In genomic region chr3:20141306-20141705, GRCh38 we compare ENCODE assay signal across 19 cellular contexts. TPM values are rescaled to one million over a fixed set of nuclear protein-coding genes. Genes with fewer than 3 reads are reported as not detected.
DNase-seq lines count a peak whose midpoint lies in the region; ATAC-seq and TF ChIP-seq lines count a peak whose summit lies in the region.
"Had no signal": no experiment of that assay in that cellular context is flagged by ENCODE, and none has a peak within 500 bp of the region (broad histone marks: within the 10 kb centered on the region; RNA-seq: fewer than 3 reads in every experiment).

No MANE protein-coding gene starts in this region.

- no peak overlapping the region for H3K27ac Mint-ChIP-seq in activated CD8-positive, alpha-beta memory T cell treated with anti-CD3 and anti-CD28 coated beads, Interleukin-2, amount 10 ng/mL, durations not matched to agents 7 days and 5 days
- H3K27ac Mint-ChIP-seq: stimulated activated memory B cell treated with anti-CD40 and anti-IgM and Interleukin-4, amounts not matched to agents 10 μg/mL and 1 μg/mL and 100 μg/mL, for 72 hours had no signal

- ATAC-seq in sciatic nerve = peak; percentile 84
- no peak for ATAC-seq in activated CD8-positive, alpha-beta memory T cell treated with anti-CD3 and anti-CD28 coated beads, Interleukin-2, amount 10 ng/mL, durations not matched to agents 7 days and 5 days
- ATAC-seq: natural killer cell treated with Interleukin-12 subunit alpha and Interleukin-12 subunit beta and Interleukin-15 and Interleukin-18, amount 100 ng/mL, for 72 hours; stimulated activated memory B cell treated with anti-CD40 and anti-IgM and Interleukin-4, amounts not matched to agents 10 μg/mL and 1 μg/mL and 100 μg/mL, for 72 hours had no signal

- no peak overlapping the region for H3K9ac ChIP-seq in HUES64 (ENCODE audit: low read depth, low read length)

- peaks cover 15% of the 10 kb centered on the region; the same call in 1 of the 2 replicates for H3K4me1 ChIP-seq in HUES64 (ENCODE audit: insufficient read depth, low read length)

- no peaks in the 10 kb centered on the region for H3K27me3 ChIP-seq in HUES64 (ENCODE audit: insufficient read depth, low read length)
- H3K27me3 ChIP-seq: hepatocyte had no signal

- H3K9me3 ChIP-seq in HUES64 (ENCODE audit: insufficient read depth, low read depth, low read length) = no peaks in the 10 kb centered on the region

- peaks cover 61% of the 10 kb centered on the region for H3K36me3 Mint-ChIP-seq in activated CD8-positive, alpha-beta memory T cell treated with anti-CD3 and anti-CD28 coated beads, Interleukin-2, amount 10 ng/mL, durations not matched to agents 7 days and 5 days

- no peak overlapping the region for H3K4me3 Mint-ChIP-seq in activated CD8-positive, alpha-beta memory T cell treated with anti-CD3 and anti-CD28 coated beads, Interleukin-2, amount 10 ng/mL, durations not matched to agents 7 days and 5 days
- H3K4me3 Mint-ChIP-seq: CD4-positive, alpha-beta memory T cell; natural killer cell treated with Interleukin-12 subunit alpha and Interleukin-12 subunit beta and Interleukin-15 and Interleukin-18, amount 100 ng/mL, for 72 hours; stimulated activated memory B cell treated with anti-CD40 and anti-IgM and Interleukin-4, amounts not matched to agents 10 μg/mL and 1 μg/mL and 100 μg/mL, for 72 hours had no signal

- no peaks in the 10 kb centered on the region for H3K36me3 ChIP-seq in HUES64 (ENCODE audit: insufficient read depth, low read length)

- H3K4me1 Mint-ChIP-seq in activated CD8-positive, alpha-beta memory T cell treated with anti-CD3 and anti-CD28 coated beads, Interleukin-2, amount 10 ng/mL, durations not matched to agents 7 days and 5 days = peaks cover 2% of the 10 kb centered on the region
- H3K4me1 Mint-ChIP-seq: stimulated activated memory B cell treated with anti-CD40 and anti-IgM and Interleukin-4, amounts not matched to agents 10 μg/mL and 1 μg/mL and 100 μg/mL, for 72 hours had no signal

- DNase-seq in iris pigment epithelial cell (ENCODE audit: low read depth) (peak; percentile 4), sciatic nerve (ENCODE audit: low spot score) (no peak), DMS79 (lab: John Stamatoyannopoulos, UW) (no peak), GM10266 (ENCODE audit: extremely low spot score) (no peak)
- no peak for DNase-seq in activated naive CD4-positive, alpha-beta T cell treated with anti-CD3 and anti-CD28 coated beads, Interleukin-2, amount 50 U/mL, for 16 hours
- DNase-seq in activated CD8-positive, alpha-beta memory T cell treated with anti-CD3 and anti-CD28 coated beads, Interleukin-2, amount 10 ng/mL, durations not matched to agents 7 days and 5 days = no peak
- DNase-seq: activated CD4-positive, alpha-beta T cell treated with anti-CD3 and anti-CD28 coated beads for 4 hours; CD4-positive, alpha-beta memory T cell; DMS79 treated with DMSO at 0.1 percent for 48 hours; KBM-7; NCI-H2029 treated with DMSO at 0.1 percent for 48 hours; NK-92 treated with Interleukin-12 subunit alpha and Interleukin-12 subunit beta, amount 100 ng/mL, for 24 hours; stimulated activated CD4-positive, alpha-beta T cell treated with anti-CD3 and anti-CD28 coated beads, Interleukin-15, amount 100 ng/mL, for 24 hours; T1000 had no signal

- WGBS in HUES64 = 86% methylated on average over 2 of the region's 2 CpGs

- intact Hi-C loops in sciatic nerve (cut with DNase I) = no loop called here

- CTCF ChIA-PET in activated CD8-positive, alpha-beta memory T cell treated with anti-CD3 and anti-CD28 coated beads, Interleukin-2, amount 10 ng/mL, durations not matched to agents 7 days and 5 days (lab: Charles Lee) = interaction anchor here (1.0 kb wide), 1 partner anchor 13 kb away, joined by 3 read pairs; no protein-coding TSS in a partner anchor

- no peak for TF ChIP-seq CTCF in GM10266 (IDR thresholded peaks at IDR 0.05; ENCODE audit: control insufficient read depth, insufficient read depth, low read depth, missing control alignments)

- H3K27ac ChIP-seq in HUES64 (ENCODE audit: low read depth, low read length) = peak overlapping the region; percentile 46; the same call in 1 of the 2 replicates
- H3K27ac ChIP-seq in cingulate gyrus (ENCODE audit: low read depth, low read length) = peak overlapping the region; percentile 39
- H3K27ac ChIP-seq: hepatocyte had no signal

- H3K27me3 Mint-ChIP-seq in activated CD8-positive, alpha-beta memory T cell treated with anti-CD3 and anti-CD28 coated beads, Interleukin-2, amount 10 ng/mL, durations not matched to agents 7 days and 5 days = no peaks in the 10 kb centered on the region
- H3K27me3 Mint-ChIP-seq: CD4-positive, alpha-beta memory T cell; natural killer cell treated with Interleukin-12 subunit alpha and Interleukin-12 subunit beta and Interleukin-15 and Interleukin-18, amount 100 ng/mL, for 72 hours; stimulated activated memory B cell treated with anti-CD40 and anti-IgM and Interleukin-4, amounts not matched to agents 10 μg/mL and 1 μg/mL and 100 μg/mL, for 72 hours had no signal

- no peaks in the 10 kb centered on the region for H3K9me3 Mint-ChIP-seq in activated CD8-positive, alpha-beta memory T cell treated with anti-CD3 and anti-CD28 coated beads, Interleukin-2, amount 10 ng/mL, durations not matched to agents 7 days and 5 days (ENCODE audit: low read depth)
- H3K9me3 Mint-ChIP-seq: CD4-positive, alpha-beta memory T cell; natural killer cell treated with Interleukin-12 subunit alpha and Interleukin-12 subunit beta and Interleukin-15 and Interleukin-18, amount 100 ng/mL, for 72 hours had no signal

- H3K4me3 ChIP-seq in HUES64 (ENCODE audit: low read length) = no peak overlapping the region
- H3K4me3 ChIP-seq: hepatocyte had no signal

RNA-seq across cellular contexts. Expression of gene SGO1, which starts 44.7 kb away (rescaled TPM):
- polyA plus RNA-seq in HUES64 (2013, experiment 1 of 2) = 29.9 TPM
- polyA plus RNA-seq in HUES64 (2013, experiment 2 of 2) = 38.8 TPM
- 0.31 TPM for total RNA-seq in sciatic nerve
- total RNA-seq in activated CD8-positive, alpha-beta memory T cell treated with anti-CD3 and anti-CD28 coated beads, Interleukin-2, amount 10 ng/mL, durations not matched to agents 7 days and 5 days = 10 to 100 TPM; 38.5 to 43.5 TPM

Comparison
In these comparisons a context has a peak if more than half of its experiments do, and no peak if none do; other contexts are left out.
1. RNA of gene SGO1, which starts 44.7 kb away (total RNA-seq): 38.5 to 43.5 TPM in activated CD8-positive, alpha-beta memory T cell treated with anti-CD3 and anti-CD28 coated beads, Interleukin-2, amount 10 ng/mL, durations not matched to agents 7 days and 5 days; 0.31 TPM in sciatic nerve (single experiment); every median in the first group is over 10 times any median in the second.